In the genomic region with DNA sequence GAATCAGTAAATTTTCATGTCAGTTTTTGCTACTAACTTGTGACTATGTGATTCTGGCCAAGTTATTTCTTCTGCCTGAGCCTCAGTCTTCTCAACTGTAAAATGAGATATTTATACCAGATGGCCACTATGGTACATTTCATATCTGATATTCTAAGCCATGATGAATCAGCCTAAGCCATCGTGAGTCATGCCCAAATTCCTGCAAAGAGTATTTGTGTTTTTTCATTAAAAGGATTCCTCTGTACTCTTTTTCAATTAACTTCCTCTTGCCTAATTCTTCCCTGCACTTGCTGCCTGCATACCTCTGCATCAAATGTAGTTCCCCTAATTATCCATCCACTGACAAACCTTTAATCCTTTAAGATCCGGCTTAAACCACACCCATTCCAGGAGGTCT, we compare ENCODE assay signal across 26 cellular contexts.
DNase-seq lines count a peak whose midpoint lies in the region; ATAC-seq, FAIRE-seq and TF ChIP-seq lines count a peak whose summit lies in the region.
"Had no signal": no experiment of that assay in that cellular context is flagged by ENCODE, and none has a peak within 500 bp of the region (broad histone marks: within the 10 kb centered on the region; RNA-seq: fewer than 3 reads in every experiment).

No MANE protein-coding gene starts in this region.

- no peak overlapping the region for H3K4me3 ChIP-seq in Caco-2 (ENCODE audit: low read depth, low read length)
- H3K4me3 ChIP-seq: left ventricle myocardium inferior, mucosa of descending colon, SK-N-MC, testis had no signal

- intact Hi-C loops in Caco-2 (cut with micrococcal nuclease; ENCODE audit: unreplicated experiment), result no loop called here

- TF ChIP-seq CTCF in Caco-2 (IDR thresholded peaks at IDR 0.05; ENCODE audit: insufficient read depth in 1 of 2, low read depth in 1 of 2, low read length in 1 of 2, severe bottlenecking in 1 of 2, unreplicated experiment in 1 of 2), result no peak

- H3K36me3 Mint-ChIP-seq in Caco-2 (ENCODE audit: insufficient read depth, unreplicated experiment), result peaks cover 14% of the 10 kb centered on the region
- H3K36me3 Mint-ChIP-seq: brain; stimulated activated effector memory CD8-positive, alpha-beta T cell treated with anti-CD3 and anti-CD28 coated beads, Interleukin-12 subunit alpha, Interleukin-12 subunit beta, amount 100 ng/mL, for 72 hours had no signal

- POLR2A ChIA-PET in Caco-2 (lab: Charles Lee), result no interaction called here

- no peaks in the 10 kb centered on the region for H3K36me3 ChIP-seq in Caco-2 (ENCODE audit: control insufficient read depth, insufficient read depth, low read length)
- H3K36me3 ChIP-seq: left ventricle myocardium inferior, neutrophil had no signal

- 0 out of 2 replicates have a peak, but pooled peaks cover 6% of the 10 kb centered on the region for H3K9me3 ChIP-seq in Caco-2
- H3K9me3 ChIP-seq: left ventricle myocardium inferior, neutrophil, testis had no signal

- CTCF ChIA-PET in Caco-2 (lab: Charles Lee), result no interaction called here

- H3K4me3 Mint-ChIP-seq in Caco-2 (ENCODE audit: unreplicated experiment), result no peak overlapping the region
- H3K4me3 Mint-ChIP-seq: activated CD4-positive, alpha-beta memory T cell treated with anti-CD3 and anti-CD28 coated beads, Interleukin-2, amount 10 ng/mL, durations not matched to agents 7 days and 5 days; activated T-cell treated with anti-CD3 and anti-CD28 coated beads, Interleukin-2, amount 50 U/mL, for 24 hours; brain; stimulated activated effector memory CD8-positive, alpha-beta T cell treated with anti-CD3 and anti-CD28 coated beads, Interleukin-12 subunit alpha, Interleukin-12 subunit beta, amount 100 ng/mL, for 72 hours had no signal

- FAIRE-seq in H54 (lab: Jason Lieb, UNC), result no peak
- FAIRE-seq: endothelial cell of umbilical vein, H1 had no signal

- no peaks in the 10 kb centered on the region for H3K27me3 ChIP-seq in Caco-2 (replicated peaks; ENCODE audit: control insufficient read depth, insufficient read depth, low read length)
- H3K27me3 ChIP-seq: neutrophil, testis had no signal

- H3K4me1 ChIP-seq in Caco-2, result peaks cover 15% of the 10 kb centered on the region
- H3K4me1 ChIP-seq: left ventricle myocardium inferior, testis had no signal

- no peak for TF ChIP-seq POLR2A in H54 (IDR thresholded peaks at IDR 0.05; ENCODE audit: low read depth, low read length)

- no peak for ATAC-seq in GM21528 (IDR thresholded peaks at IDR 0.05; ENCODE audit: low FRiP score, unreplicated experiment)
- ATAC-seq: mucosa of descending colon; Panc1; right cardiac atrium; stimulated activated effector memory CD8-positive, alpha-beta T cell treated with anti-CD3 and anti-CD28 coated beads, Interleukin-12 subunit alpha, Interleukin-12 subunit beta, amount 100 ng/mL, for 72 hours had no signal

- H3K9me3 Mint-ChIP-seq in Caco-2 (ENCODE audit: unreplicated experiment), result peaks cover 19% of the 10 kb centered on the region

- peaks cover 14% of the 10 kb centered on the region for H3K4me1 Mint-ChIP-seq in Caco-2 (ENCODE audit: low read depth, unreplicated experiment)
- H3K4me1 Mint-ChIP-seq: activated CD4-positive, alpha-beta memory T cell treated with anti-CD3 and anti-CD28 coated beads, Interleukin-2, amount 10 ng/mL, durations not matched to agents 7 days and 5 days; brain; stimulated activated effector memory CD8-positive, alpha-beta T cell treated with anti-CD3 and anti-CD28 coated beads, Interleukin-12 subunit alpha, Interleukin-12 subunit beta, amount 100 ng/mL, for 72 hours had no signal

- no peaks in the 10 kb centered on the region for H3K27me3 Mint-ChIP-seq in Caco-2 (ENCODE audit: insufficient read depth, unreplicated experiment)
- H3K27me3 Mint-ChIP-seq: activated CD4-positive, alpha-beta memory T cell treated with anti-CD3 and anti-CD28 coated beads, Interleukin-2, amount 10 ng/mL, durations not matched to agents 7 days and 5 days; activated T-cell treated with anti-CD3 and anti-CD28 coated beads, Interleukin-2, amount 50 U/mL, for 24 hours had no signal

- BruUV-seq in Caco-2 (replicated peaks; lab: Mats Ljungman, UMichigan), result no TSS peak

- no peak for DNase-seq in Caco-2
- peak; percentile 19 for DNase-seq in RKO (ENCODE audit: low spot score)
- DNase-seq in dedifferentiated amniotic fluid mesenchymal stem cell (ENCODE audit: extremely low spot score), result peak; percentile 38
- DNase-seq in non-pigmented ciliary epithelial cell (ENCODE audit: low read depth), result peak; percentile 31
- DNase-seq in mesenteric fat pad (ENCODE audit: low spot score), result no peak
- no peak for DNase-seq in GOT3 (lab: John Stamatoyannopoulos, UW)
- DNase-seq in H54 (ENCODE audit: insufficient read length, low spot score), result no peak
- DNase-seq: activated CD4-positive, alpha-beta memory T cell treated with anti-CD3 and anti-CD28 coated beads, Interleukin-2, amount 10 ng/mL, durations not matched to agents 7 days and 5 days; activated CD4-positive, CD25-positive, alpha-beta regulatory T cell; activated naive CD4-positive, alpha-beta T cell treated with anti-CD3 and anti-CD28 coated beads, Interleukin-2, amount 50 U/mL, for 16 hours; activated T-cell treated with anti-CD3 and anti-CD28 coated beads, Interleukin-2, amount 50 U/mL, for 24 hours; cortex of kidney; left ventricle myocardium inferior; mucosa of descending colon; NCI-H146; right cardiac atrium; T1000; testis had no signal

- H3K27ac Mint-ChIP-seq in Caco-2 (ENCODE audit: unreplicated experiment), result peak overlapping the region; percentile 64
- H3K27ac Mint-ChIP-seq: activated CD4-positive, alpha-beta memory T cell treated with anti-CD3 and anti-CD28 coated beads, Interleukin-2, amount 10 ng/mL, durations not matched to agents 7 days and 5 days; activated T-cell treated with anti-CD3 and anti-CD28 coated beads, Interleukin-2, amount 50 U/mL, for 24 hours; brain; stimulated activated effector memory CD8-positive, alpha-beta T cell treated with anti-CD3 and anti-CD28 coated beads, Interleukin-12 subunit alpha, Interleukin-12 subunit beta, amount 100 ng/mL, for 72 hours had no signal

Comparison
In these comparisons a context has a peak if more than half of its experiments do, and no peak if none do; other contexts are left out.
1. DNase-seq: peak in RKO (single experiment), dedifferentiated amniotic fluid mesenchymal stem cell (single experiment) and non-pigmented ciliary epithelial cell (single experiment); none in Caco-2 (0 of 2), mesenteric fat pad (single experiment), GOT3 (single experiment) and H54 (single experiment).